Comparison of ENCODE assay signal across 1 cellular context in the genomic region with DNA sequence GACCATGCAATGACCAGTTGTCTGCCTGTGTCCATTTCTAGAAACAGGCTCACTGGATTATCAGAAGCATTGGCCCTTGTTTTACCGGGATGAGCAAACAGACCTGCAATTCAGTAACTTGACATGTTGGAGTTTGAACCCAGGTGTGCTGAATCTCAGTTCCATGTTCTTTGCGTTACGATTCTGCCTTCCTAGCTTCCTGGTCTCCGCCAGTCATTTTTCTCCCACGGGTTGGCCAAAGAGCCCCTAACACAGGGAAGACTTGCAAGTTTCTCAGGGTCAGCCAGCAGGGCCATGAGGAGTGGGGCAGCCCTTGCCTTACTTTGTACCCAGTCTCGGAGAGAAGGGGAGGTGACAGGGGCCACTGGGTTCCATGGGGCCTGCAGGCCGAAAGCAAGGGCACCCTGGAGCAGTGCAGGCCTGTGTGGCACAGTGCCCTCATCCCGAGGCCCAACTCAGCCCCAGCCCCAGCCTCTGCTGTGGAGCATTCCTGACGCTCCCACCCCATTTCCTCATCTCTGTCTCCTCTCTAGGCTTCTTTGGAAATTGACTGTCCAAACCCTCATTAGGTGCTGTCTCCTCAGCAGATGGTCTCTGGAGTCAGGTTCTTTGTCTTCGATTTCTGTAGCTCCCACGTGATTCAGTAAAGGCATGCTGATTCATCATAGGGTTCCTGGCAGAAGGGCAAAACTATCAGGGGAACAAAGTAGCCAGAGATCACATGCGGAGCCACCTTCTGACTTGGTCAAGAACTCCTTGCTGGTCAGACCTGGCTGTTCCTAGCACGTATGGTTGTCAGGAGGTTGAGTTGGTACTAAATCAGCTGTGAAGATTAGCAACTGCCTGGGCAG.
TF ChIP-seq lines count a peak whose summit lies in the region.

No MANE protein-coding gene starts in this region.

TF ChIP-seq in HepG2, 621 proteins besides CTCF, POLR2A, EP300 and RAD21 (continued from another document):
- TF ChIP-seq, protein P1, sequence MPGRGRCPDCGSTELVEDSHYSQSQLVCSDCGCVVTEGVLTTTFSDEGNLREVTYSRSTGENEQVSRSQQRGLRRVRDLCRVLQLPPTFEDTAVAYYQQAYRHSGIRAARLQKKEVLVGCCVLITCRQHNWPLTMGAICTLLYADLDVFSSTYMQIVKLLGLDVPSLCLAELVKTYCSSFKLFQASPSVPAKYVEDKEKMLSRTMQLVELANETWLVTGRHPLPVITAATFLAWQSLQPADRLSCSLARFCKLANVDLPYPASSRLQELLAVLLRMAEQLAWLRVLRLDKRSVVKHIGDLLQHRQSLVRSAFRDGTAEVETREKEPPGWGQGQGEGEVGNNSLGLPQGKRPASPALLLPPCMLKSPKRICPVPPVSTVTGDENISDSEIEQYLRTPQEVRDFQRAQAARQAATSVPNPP (CRISPR knock-in tag; IDR thresholded peaks at IDR 0.05) = 0 out of 2 replicates have a peak, but pooled peaks have one; percentile 57
- no peak; the same call in 1 of the 2 replicates for TF ChIP-seq ZKSCAN5 (CRISPR knock-in tag; IDR thresholded peaks at IDR 0.05)
- no peak for TF ChIP-seq SOX6 (IDR thresholded peaks at IDR 0.05)
- TF ChIP-seq SOX6 (CRISPR knock-in tag; IDR thresholded peaks at IDR 0.05) = peak; percentile 89
- peak; percentile 93 for TF ChIP-seq CAMTA2 (CRISPR knock-in tag; IDR thresholded peaks at IDR 0.05; ENCODE audit: borderline replicate concordance)
- 0 out of 2 replicates have a peak, but pooled peaks have one; percentile 19 for TF ChIP-seq ZNF263 (CRISPR knock-in tag; IDR thresholded peaks at IDR 0.05)
- peak; percentile 58 for TF ChIP-seq ZBTB38 (CRISPR knock-in tag; IDR thresholded peaks at IDR 0.05)
- peak; percentile 59 for TF ChIP-seq ZNF768 (CRISPR knock-in tag; IDR thresholded peaks at IDR 0.05)
- TF ChIP-seq ZBTB7A (CRISPR knock-in tag; IDR thresholded peaks at IDR 0.05) = peak; percentile 32
- TF ChIP-seq, protein P2, sequence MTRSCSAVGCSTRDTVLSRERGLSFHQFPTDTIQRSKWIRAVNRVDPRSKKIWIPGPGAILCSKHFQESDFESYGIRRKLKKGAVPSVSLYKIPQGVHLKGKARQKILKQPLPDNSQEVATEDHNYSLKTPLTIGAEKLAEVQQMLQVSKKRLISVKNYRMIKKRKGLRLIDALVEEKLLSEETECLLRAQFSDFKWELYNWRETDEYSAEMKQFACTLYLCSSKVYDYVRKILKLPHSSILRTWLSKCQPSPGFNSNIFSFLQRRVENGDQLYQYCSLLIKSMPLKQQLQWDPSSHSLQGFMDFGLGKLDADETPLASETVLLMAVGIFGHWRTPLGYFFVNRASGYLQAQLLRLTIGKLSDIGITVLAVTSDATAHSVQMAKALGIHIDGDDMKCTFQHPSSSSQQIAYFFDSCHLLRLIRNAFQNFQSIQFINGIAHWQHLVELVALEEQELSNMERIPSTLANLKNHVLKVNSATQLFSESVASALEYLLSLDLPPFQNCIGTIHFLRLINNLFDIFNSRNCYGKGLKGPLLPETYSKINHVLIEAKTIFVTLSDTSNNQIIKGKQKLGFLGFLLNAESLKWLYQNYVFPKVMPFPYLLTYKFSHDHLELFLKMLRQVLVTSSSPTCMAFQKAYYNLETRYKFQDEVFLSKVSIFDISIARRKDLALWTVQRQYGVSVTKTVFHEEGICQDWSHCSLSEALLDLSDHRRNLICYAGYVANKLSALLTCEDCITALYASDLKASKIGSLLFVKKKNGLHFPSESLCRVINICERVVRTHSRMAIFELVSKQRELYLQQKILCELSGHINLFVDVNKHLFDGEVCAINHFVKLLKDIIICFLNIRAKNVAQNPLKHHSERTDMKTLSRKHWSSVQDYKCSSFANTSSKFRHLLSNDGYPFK (CRISPR knock-in tag; IDR thresholded peaks at IDR 0.05; ENCODE audit: borderline replicate concordance) = peak; percentile 93
- TF ChIP-seq ZNF577 (CRISPR knock-in tag; IDR thresholded peaks at IDR 0.05; ENCODE audit: borderline replicate concordance, low read depth) = no peak
- peak; percentile 58; the same call in 1 of the 2 replicates for TF ChIP-seq SIN3A (IDR thresholded peaks at IDR 0.05; ENCODE audit: borderline replicate concordance, low read depth, low read length)
- TF ChIP-seq MTF2 (CRISPR knock-in tag; IDR thresholded peaks at IDR 0.05; ENCODE audit: borderline replicate concordance) = no peak
- TF ChIP-seq ZNF772 (CRISPR knock-in tag; IDR thresholded peaks at IDR 0.05) = peak; percentile 22; the same call in 1 of the 2 replicates
- TF ChIP-seq ZNF207 (IDR thresholded peaks at IDR 0.05; ENCODE audit: borderline replicate concordance) = no peak
- peak; percentile 85 for TF ChIP-seq FOSL2 (CRISPR knock-in tag; IDR thresholded peaks at IDR 0.05)
- TF ChIP-seq, protein P3, sequence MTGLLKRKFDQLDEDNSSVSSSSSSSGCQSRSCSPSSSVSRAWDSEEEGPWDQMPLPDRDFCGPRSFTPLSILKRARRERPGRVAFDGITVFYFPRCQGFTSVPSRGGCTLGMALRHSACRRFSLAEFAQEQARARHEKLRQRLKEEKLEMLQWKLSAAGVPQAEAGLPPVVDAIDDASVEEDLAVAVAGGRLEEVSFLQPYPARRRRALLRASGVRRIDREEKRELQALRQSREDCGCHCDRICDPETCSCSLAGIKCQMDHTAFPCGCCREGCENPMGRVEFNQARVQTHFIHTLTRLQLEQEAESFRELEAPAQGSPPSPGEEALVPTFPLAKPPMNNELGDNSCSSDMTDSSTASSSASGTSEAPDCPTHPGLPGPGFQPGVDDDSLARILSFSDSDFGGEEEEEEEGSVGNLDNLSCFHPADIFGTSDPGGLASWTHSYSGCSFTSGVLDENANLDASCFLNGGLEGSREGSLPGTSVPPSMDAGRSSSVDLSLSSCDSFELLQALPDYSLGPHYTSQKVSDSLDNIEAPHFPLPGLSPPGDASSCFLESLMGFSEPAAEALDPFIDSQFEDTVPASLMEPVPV (CRISPR knock-in tag; IDR thresholded peaks at IDR 0.05) = peak; percentile 58; the same call in 1 of the 2 replicates
- TF ChIP-seq MED13 (CRISPR knock-in tag; IDR thresholded peaks at IDR 0.05) = 0 out of 2 replicates have a peak, but pooled peaks have one; percentile 58
- peak; percentile 89 for TF ChIP-seq ZFY (CRISPR knock-in tag; IDR thresholded peaks at IDR 0.05)
- no peak; the same call in 1 of the 2 replicates for TF ChIP-seq FOXO1 (CRISPR knock-in tag; IDR thresholded peaks at IDR 0.05)
- peak; percentile 41; the same call in 1 of the 2 replicates for TF ChIP-seq LCORL (IDR thresholded peaks at IDR 0.05)
- peak; percentile 71; the same call in 1 of the 2 replicates for TF ChIP-seq LCORL (CRISPR knock-in tag; IDR thresholded peaks at IDR 0.05)
- peak; percentile 50; the same call in 1 of the 2 replicates for TF ChIP-seq MYC (CRISPR knock-in tag; IDR thresholded peaks at IDR 0.05; ENCODE audit: borderline replicate concordance)
- TF ChIP-seq HOXA5 (CRISPR knock-in tag; IDR thresholded peaks at IDR 0.05) = no peak
- TF ChIP-seq BORCS8-MEF2B (CRISPR knock-in tag; IDR thresholded peaks at IDR 0.05) = peak; percentile 56
- TF ChIP-seq, protein P4, sequence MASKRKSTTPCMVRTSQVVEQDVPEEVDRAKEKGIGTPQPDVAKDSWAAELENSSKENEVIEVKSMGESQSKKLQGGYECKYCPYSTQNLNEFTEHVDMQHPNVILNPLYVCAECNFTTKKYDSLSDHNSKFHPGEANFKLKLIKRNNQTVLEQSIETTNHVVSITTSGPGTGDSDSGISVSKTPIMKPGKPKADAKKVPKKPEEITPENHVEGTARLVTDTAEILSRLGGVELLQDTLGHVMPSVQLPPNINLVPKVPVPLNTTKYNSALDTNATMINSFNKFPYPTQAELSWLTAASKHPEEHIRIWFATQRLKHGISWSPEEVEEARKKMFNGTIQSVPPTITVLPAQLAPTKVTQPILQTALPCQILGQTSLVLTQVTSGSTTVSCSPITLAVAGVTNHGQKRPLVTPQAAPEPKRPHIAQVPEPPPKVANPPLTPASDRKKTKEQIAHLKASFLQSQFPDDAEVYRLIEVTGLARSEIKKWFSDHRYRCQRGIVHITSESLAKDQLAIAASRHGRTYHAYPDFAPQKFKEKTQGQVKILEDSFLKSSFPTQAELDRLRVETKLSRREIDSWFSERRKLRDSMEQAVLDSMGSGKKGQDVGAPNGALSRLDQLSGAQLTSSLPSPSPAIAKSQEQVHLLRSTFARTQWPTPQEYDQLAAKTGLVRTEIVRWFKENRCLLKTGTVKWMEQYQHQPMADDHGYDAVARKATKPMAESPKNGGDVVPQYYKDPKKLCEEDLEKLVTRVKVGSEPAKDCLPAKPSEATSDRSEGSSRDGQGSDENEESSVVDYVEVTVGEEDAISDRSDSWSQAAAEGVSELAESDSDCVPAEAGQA (IDR thresholded peaks at IDR 0.05; ENCODE audit: low read depth) = peak; percentile 28; the same call in 1 of the 2 replicates
- TF ChIP-seq, protein P4 (CRISPR knock-in tag; IDR thresholded peaks at IDR 0.05; ENCODE audit: borderline replicate concordance) = no peak
- peak; percentile 43; the same call in 1 of the 2 replicates for TF ChIP-seq HIVEP1 (CRISPR knock-in tag; IDR thresholded peaks at IDR 0.05)
